Comparison of ENCODE assay signal across 33 cellular contexts in genomic region chr13:106172176-106172905, GRCh38.
"Had no signal": no experiment of that assay in that cellular context is flagged by ENCODE, and none has a peak within 500 bp of the region (broad histone marks: within the 10 kb centered on the region; RNA-seq: fewer than 3 reads in every experiment).

No MANE protein-coding gene starts in this region.

- H3K27ac ChIP-seq: brain microvascular endothelial cell, KMS-11, PC-9, WERI-Rb-1 had no signal

- H3K9me3 Mint-ChIP-seq: activated CD4-positive, alpha-beta memory T cell treated with anti-CD3 and anti-CD28 coated beads, Interleukin-2, amount 10 ng/mL, durations not matched to agents 7 days and 5 days; activated naive CD4-positive, alpha-beta T cell treated with anti-CD3 and anti-CD28 coated beads, Interleukin-2, amount 10 ng/mL, durations not matched to agents 7 days and 5 days; activated naive CD8-positive, alpha-beta T cell treated with anti-CD3 and anti-CD28 coated beads, Interleukin-2, amount 50 U/mL, for 24 hours had no signal

- H3K27me3 ChIP-seq: brain microvascular endothelial cell had no signal

- H3K36me3 ChIP-seq: brain microvascular endothelial cell, WERI-Rb-1 had no signal

- H3K27ac Mint-ChIP-seq: activated CD4-positive, alpha-beta memory T cell treated with anti-CD3 and anti-CD28 coated beads, Interleukin-2, amount 10 ng/mL, durations not matched to agents 7 days and 5 days; activated CD8-positive, alpha-beta memory T cell treated with anti-CD3 and anti-CD28 coated beads, Interleukin-2, amount 10 ng/mL, durations not matched to agents 7 days and 5 days; activated naive CD4-positive, alpha-beta T cell treated with anti-CD3 and anti-CD28 coated beads, Interleukin-2, amount 10 ng/mL, durations not matched to agents 7 days and 5 days; activated naive CD8-positive, alpha-beta T cell; activated naive CD8-positive, alpha-beta T cell treated with anti-CD3 and anti-CD28 coated beads, Interleukin-2, amount 50 U/mL, for 24 hours had no signal

- H3K4me3 ChIP-seq: PC-9 had no signal

- H3K4me1 Mint-ChIP-seq: activated CD4-positive, alpha-beta memory T cell treated with anti-CD3 and anti-CD28 coated beads, Interleukin-2, amount 10 ng/mL, durations not matched to agents 7 days and 5 days; activated CD8-positive, alpha-beta memory T cell treated with anti-CD3 and anti-CD28 coated beads, Interleukin-2, amount 10 ng/mL, durations not matched to agents 7 days and 5 days; activated naive CD4-positive, alpha-beta T cell treated with anti-CD3 and anti-CD28 coated beads, Interleukin-2, amount 10 ng/mL, durations not matched to agents 7 days and 5 days; activated naive CD8-positive, alpha-beta T cell treated with anti-CD3 and anti-CD28 coated beads, Interleukin-2, amount 50 U/mL, for 24 hours had no signal

- ATAC-seq: activated CD8-positive, alpha-beta memory T cell treated with anti-CD3 and anti-CD28 coated beads, Interleukin-2, amount 10 ng/mL, durations not matched to agents 7 days and 5 days; activated naive CD8-positive, alpha-beta T cell treated with anti-CD3 and anti-CD28 coated beads, Interleukin-2, amount 50 U/mL, for 24 hours had no signal

- H3K4me3 Mint-ChIP-seq: activated CD4-positive, alpha-beta memory T cell treated with anti-CD3 and anti-CD28 coated beads, Interleukin-2, amount 10 ng/mL, durations not matched to agents 7 days and 5 days; activated CD8-positive, alpha-beta memory T cell treated with anti-CD3 and anti-CD28 coated beads, Interleukin-2, amount 10 ng/mL, durations not matched to agents 7 days and 5 days; activated naive CD4-positive, alpha-beta T cell treated with anti-CD3 and anti-CD28 coated beads, Interleukin-2, amount 10 ng/mL, durations not matched to agents 7 days and 5 days; activated naive CD8-positive, alpha-beta T cell; activated naive CD8-positive, alpha-beta T cell treated with anti-CD3 and anti-CD28 coated beads, Interleukin-2, amount 50 U/mL, for 24 hours had no signal

- H3K36me3 Mint-ChIP-seq: activated CD8-positive, alpha-beta memory T cell treated with anti-CD3 and anti-CD28 coated beads, Interleukin-2, amount 10 ng/mL, durations not matched to agents 7 days and 5 days; activated naive CD4-positive, alpha-beta T cell treated with anti-CD3 and anti-CD28 coated beads, Interleukin-2, amount 10 ng/mL, durations not matched to agents 7 days and 5 days; activated naive CD8-positive, alpha-beta T cell had no signal

- H3K27me3 Mint-ChIP-seq: activated CD4-positive, alpha-beta memory T cell treated with anti-CD3 and anti-CD28 coated beads, Interleukin-2, amount 10 ng/mL, durations not matched to agents 7 days and 5 days; activated CD8-positive, alpha-beta memory T cell treated with anti-CD3 and anti-CD28 coated beads, Interleukin-2, amount 10 ng/mL, durations not matched to agents 7 days and 5 days; activated naive CD4-positive, alpha-beta T cell treated with anti-CD3 and anti-CD28 coated beads, Interleukin-2, amount 10 ng/mL, durations not matched to agents 7 days and 5 days; activated naive CD8-positive, alpha-beta T cell; activated naive CD8-positive, alpha-beta T cell treated with anti-CD3 and anti-CD28 coated beads, Interleukin-2, amount 50 U/mL, for 24 hours had no signal

- DNase-seq: activated CD4-positive, alpha-beta memory T cell treated with anti-CD3 and anti-CD28 coated beads, Interleukin-2, amount 10 ng/mL, durations not matched to agents 7 days and 5 days; activated CD4-positive, alpha-beta T cell treated with anti-CD3 and anti-CD28 coated beads for 1 hour; activated CD4-positive, alpha-beta T cell treated with anti-CD3 and anti-CD28 coated beads for 48 hours; activated CD4-positive, CD25-positive, alpha-beta regulatory T cell; activated CD8-positive, alpha-beta memory T cell treated with anti-CD3 and anti-CD28 coated beads for 24 hours; activated CD8-positive, alpha-beta memory T cell treated with anti-CD3 and anti-CD28 coated beads, Interleukin-2, amount 10 ng/mL, durations not matched to agents 7 days and 5 days; activated CD8-positive, alpha-beta memory T cell treated with anti-CD3 and anti-CD28 coated beads, Interleukin-2, amount 50 U/mL, for 48 hours; activated effector memory CD4-positive, alpha-beta T cell treated with Interleukin-2 at 50 U/mL for 16 hours; activated naive CD4-positive, alpha-beta T cell treated with anti-CD3 and anti-CD28 coated beads, Interleukin-2, amount 10 ng/mL, durations not matched to agents 7 days and 5 days; activated naive CD8-positive, alpha-beta T cell treated with anti-CD3 and anti-CD28 coated beads, Interleukin-2, amount 50 U/mL, for 24 hours; activated T-cell treated with anti-CD3 and anti-CD28 coated beads, Interleukin-2, amount 50 U/mL, for 48 hours; anterior cingulate cortex; brain microvascular endothelial cell; MM.1S; MV-4-11; NCI-H1092 treated with DMSO at 0.1 percent for 48 hours; NCI-H1417; NCI-H146; NCI-H187; NCI-H2029 treated with DMSO at 0.1 percent for 48 hours; NCI-H2107; NCI-H2171; NCI-H510A; NCI-H526; NCI-H748 treated with DMSO at 0.1 percent for 48 hours; NK-92 treated with Interleukin-12 subunit alpha and Interleukin-12 subunit beta, amount 100 ng/mL, for 24 hours; PC-9; Right ventricle myocardium superior; SW 1271; T1000; WERI-Rb-1 had no signal
